19 cellular contexts compared by ENCODE assay signal in the genomic region with DNA sequence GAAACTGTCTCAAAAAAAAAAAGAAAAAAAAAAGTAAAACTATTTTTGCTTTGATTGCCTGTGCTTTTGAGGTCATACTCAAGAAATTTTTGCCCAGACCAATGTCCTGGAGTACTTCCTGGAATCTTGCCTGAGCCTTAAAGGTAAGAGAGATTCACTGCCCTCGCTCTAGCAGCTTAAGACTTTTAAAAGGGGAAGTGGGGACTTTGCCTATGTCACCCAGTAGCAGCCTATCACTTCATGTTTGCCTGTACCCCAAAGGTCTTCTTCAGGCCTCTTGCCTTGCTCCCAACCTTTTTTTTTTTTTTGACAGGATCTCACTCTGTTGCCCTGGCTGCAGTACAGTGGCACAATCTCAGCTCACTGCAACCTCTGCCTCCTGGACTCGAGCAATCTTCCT. TPM values are rescaled to one million over a fixed set of nuclear protein-coding genes. Genes with fewer than 3 reads are reported as not detected.
DNase-seq lines count a peak whose midpoint lies in the region; ATAC-seq, FAIRE-seq and TF ChIP-seq lines count a peak whose summit lies in the region.
"Had no signal": no experiment of that assay in that cellular context is flagged by ENCODE, and none has a peak within 500 bp of the region (broad histone marks: within the 10 kb centered on the region; RNA-seq: fewer than 3 reads in every experiment).

No MANE protein-coding gene starts in this region.

- no peak overlapping the region for H3K27ac Mint-ChIP-seq in T-helper 17 cell
- H3K27ac Mint-ChIP-seq: CD4-positive, CD25-positive, alpha-beta regulatory T cell; H9 had no signal

- BruUV-seq in HepG2 (replicated peaks; lab: Mats Ljungman, UMichigan) (no TSS peak), GM12878 (replicated peaks; lab: Mats Ljungman, UMichigan) (no TSS peak)

- no peaks in the 10 kb centered on the region for H3K27me3 Mint-ChIP-seq in T-helper 17 cell
- H3K27me3 Mint-ChIP-seq: CD4-positive, CD25-positive, alpha-beta regulatory T cell had no signal

- H3K9me3 ChIP-seq in HepG2 (ENCODE audit: low read length) = no peaks in the 10 kb centered on the region
- no peaks in the 10 kb centered on the region for H3K9me3 ChIP-seq in right lobe of liver
- no peaks in the 10 kb centered on the region for H3K9me3 ChIP-seq in GM12878 (replicated peaks; ENCODE audit: control insufficient read depth, insufficient read depth, low read length)
- H3K9me3 ChIP-seq in T-helper 17 cell (ENCODE audit: control insufficient read depth, low read length, poor library complexity, severe bottlenecking) = no peaks in the 10 kb centered on the region
- H3K9me3 ChIP-seq: SJSA1 had no signal

- H2AFZ ChIP-seq in HepG2 (ENCODE audit: low read length) (no peak overlapping the region), GM12878 (ENCODE audit: control insufficient read depth, low read depth, low read length) (no peak overlapping the region)

- H3K27me3 ChIP-seq in HepG2 (ENCODE audit: control insufficient read depth in 1 of 2, insufficient read depth in 2 of 2, low read length in 2 of 2) (no peaks in the 10 kb centered on the region), right lobe of liver (no peaks in the 10 kb centered on the region), GM12878 (replicated peaks in 1 of 2; ENCODE audit: control insufficient read depth in 2 of 2, insufficient read depth in 2 of 2, low read length in 1 of 2) (no peaks in the 10 kb centered on the region)
- H3K27me3 ChIP-seq: SJSA1 had no signal

- H3K4me3 ChIP-seq in HepG2 (replicated peaks in 1 of 3; ENCODE audit: insufficient read depth in 1 of 3, low read depth in 2 of 3, low read length in 3 of 3) = no peak overlapping the region
- H3K4me3 ChIP-seq in right lobe of liver = no peak overlapping the region
- H3K4me3 ChIP-seq in GM12878 = no peak overlapping the region
- H3K4me3 ChIP-seq: SJSA1 had no signal

- TF ChIP-seq CTCF in HepG2 (CRISPR knock-in tag; IDR thresholded peaks at IDR 0.05) (no peak), right lobe of liver (IDR thresholded peaks at IDR 0.05) (no peak), GM12878 (IDR thresholded peaks at IDR 0.05 in 2 of 3, conservative IDR thresholded peaks at IDR 0.05 in 1 of 3; ENCODE audit: control insufficient read depth in 2 of 3, extremely low read depth in 1 of 3, insufficient read depth in 1 of 3, low read depth in 3 of 3, low read length in 3 of 3) (no peak)

- no peak for TF ChIP-seq POLR2A in HepG2 (IDR thresholded peaks at IDR 0.05; ENCODE audit: insufficient read depth in 1 of 2, low read depth in 2 of 2, low read length in 2 of 2)
- no peak for TF ChIP-seq POLR2A in right lobe of liver (IDR thresholded peaks at IDR 0.05)
- no peak for TF ChIP-seq POLR2A in GM12878 (IDR thresholded peaks at IDR 0.05; ENCODE audit: low read depth, low read length)

- H3K79me2 ChIP-seq in HepG2 (ENCODE audit: insufficient read depth, low read length) = no peaks in the 10 kb centered on the region
- H3K79me2 ChIP-seq in GM12878 (ENCODE audit: control insufficient read depth, insufficient read depth, low read length) = no peaks in the 10 kb centered on the region

- CTCF ChIA-PET in HepG2 (lab: Yijun Ruan, JAX; ENCODE audit: low intra/inter-chr PET ratio, low total read pairs) = no interaction called here
- CTCF ChIA-PET in GM12878 (lab: Yijun Ruan, JAX) = no interaction called here

- intact Hi-C loops in HepG2 (cut with micrococcal nuclease; ENCODE audit: unreplicated experiment) (no loop called here), right lobe of liver (cut with DNase I) (no loop called here), GM12878 (cut with micrococcal nuclease; ENCODE audit: unreplicated experiment) (no loop called here)

- H3K4me2 ChIP-seq in HepG2 (ENCODE audit: low read depth, low read length) = no peak overlapping the region
- H3K4me2 ChIP-seq in GM12878 (ENCODE audit: control insufficient read depth, insufficient read depth) = no peak overlapping the region

- H3K4me3 Mint-ChIP-seq in T-helper 17 cell = no peak overlapping the region
- H3K4me3 Mint-ChIP-seq: CD4-positive, CD25-positive, alpha-beta regulatory T cell; H9 had no signal

- peaks cover 2 to 12% of the 10 kb centered on the region in 2 experiments; a peak in 4 of 5 replicates for H3K36me3 ChIP-seq in HepG2 (replicated peaks in 1 of 2; ENCODE audit: control insufficient read depth in 1 of 2, insufficient read depth in 2 of 2, low read length in 2 of 2)
- H3K36me3 ChIP-seq in right lobe of liver = peaks cover 0 to 26% (median 1%) of the 10 kb centered on the region in 4 donors
- H3K36me3 ChIP-seq in GM12878 (ENCODE audit: control insufficient read depth in 2 of 2, insufficient read depth in 2 of 2, low read length in 1 of 2) = peaks cover 8 to 11% of the 10 kb centered on the region in 2 experiments; a peak in 3 of 4 replicates

- RAD21 ChIA-PET in GM12878 (lab: Charles Lee; ENCODE audit: unreplicated experiment) = no interaction called here

- no peak for TF ChIP-seq RAD21 in HepG2 (CRISPR knock-in tag; IDR thresholded peaks at IDR 0.05)
- no peak for TF ChIP-seq RAD21 in GM12878 (IDR thresholded peaks at IDR 0.05; ENCODE audit: insufficient read depth, low read depth, low read length)

- SMC1A ChIA-PET in GM12878 (lab: Charles Lee; ENCODE audit: uncharacterized antibody, unreplicated experiment) = interaction anchor here (0.7 to 1.1 kb wide), 2 partner anchors 25 to 60 kb away, joined by 3 read pairs; no protein-coding TSS in a partner anchor

- TF ChIP-seq EP300 in HepG2 (IDR thresholded peaks at IDR 0.05; ENCODE audit: low read depth in 2 of 2, low read length in 2 of 2) (no peak), HepG2 (CRISPR knock-in tag; IDR thresholded peaks at IDR 0.05; ENCODE audit: borderline replicate concordance) (no peak), GM12878 (IDR thresholded peaks at IDR 0.05; ENCODE audit: borderline replicate concordance in 1 of 2, control insufficient read depth in 1 of 2, low read depth in 2 of 2, low read length in 2 of 2) (no peak)

- H4K20me1 ChIP-seq in HepG2 (ENCODE audit: insufficient read depth, low read length) (no peaks in the 10 kb centered on the region), GM12878 (ENCODE audit: control insufficient read depth, insufficient read depth) (no peaks in the 10 kb centered on the region)

- H3K9ac ChIP-seq in HepG2 (ENCODE audit: insufficient read depth, low read depth, low read length) (no peak overlapping the region), GM12878 (ENCODE audit: control insufficient read depth, insufficient read depth, low read length) (no peak overlapping the region)

- peaks cover 4% of the 10 kb centered on the region for H3K36me3 Mint-ChIP-seq in T-helper 17 cell (ENCODE audit: low read depth)

- H3K27ac ChIP-seq in HepG2 (ENCODE audit: extremely low read length, insufficient read depth, low read length) = no peak overlapping the region
- H3K27ac ChIP-seq in right lobe of liver = no peak overlapping the region
- H3K27ac ChIP-seq in GM12878 (ENCODE audit: control insufficient read depth, insufficient read depth) = no peak overlapping the region
- H3K27ac ChIP-seq: SJSA1 had no signal

- FAIRE-seq in HepG2 (lab: Jason Lieb, UNC) (no peak), GM12878 (lab: Jason Lieb, UNC) (no peak)
- FAIRE-seq: A204.1 had no signal

- ATAC-seq in HepG2 (no peak), right lobe of liver (no peak), GM12878 (peak; percentile 60; the same call in 2 of the 3 replicates), T-helper 17 cell (no peak)

- 67% methylated on average over 2 of the region's 2 CpGs for WGBS in HepG2 (ENCODE audit: low lambda C conversion rate)
- WGBS in right lobe of liver (ENCODE audit: insufficient coverage, low coverage, low lambda C conversion rate, missing lambda C conversion rate) = 86% methylated on average over 1 of the region's 2 CpGs
- WGBS in GM12878 (ENCODE audit: insufficient coverage, insufficient replicate concordance, low lambda C conversion rate, missing lambda C conversion rate) = 73% methylated on average over 2 of the region's 2 CpGs

- POLR2A ChIA-PET in HepG2 (lab: Yijun Ruan, JAX) = no interaction called here
- POLR2A ChIA-PET in GM12878 (lab: Charles Lee) = interaction anchor here (0.7 kb wide), 1 partner anchor 492 kb away, joined by 3 read pairs; no protein-coding TSS in a partner anchor

- H3K4me1 Mint-ChIP-seq in T-helper 17 cell = no peaks in the 10 kb centered on the region
- H3K4me1 Mint-ChIP-seq: H9 had no signal

- in situ Hi-C loops in HepG2 (cut with HindIII; ENCODE audit: extremely low pct_ligation_motif_present, low pct_unique_long_range_greater_than_20kb) (no loop called here), GM12878 (cut with MboI) (no loop called here)

- H3K4me1 ChIP-seq in HepG2 (ENCODE audit: insufficient read depth, low read length) (no peaks in the 10 kb centered on the region), right lobe of liver (no peaks in the 10 kb centered on the region), GM12878 (ENCODE audit: control insufficient read depth, insufficient read depth, low read length) (no peaks in the 10 kb centered on the region)
- H3K4me1 ChIP-seq: SJSA1 had no signal

- DNase-seq in HepG2 (ENCODE audit: low spot score) = no peak
- no peak for DNase-seq in right lobe of liver
- peak; percentile 35 for DNase-seq in NOMO-1 treated with DMSO at 0.1 percent for 48 hours (lab: John Stamatoyannopoulos, UW; ENCODE audit: unreplicated experiment)
- no peak for DNase-seq in GM12878 (ENCODE audit: low read depth, low spot score)
- no peak for DNase-seq in T-helper 17 cell
- no peak for DNase-seq in activated CD4-positive, alpha-beta T cell treated with anti-CD3 and anti-CD28 coated beads, Interleukin-2, amount 50 U/mL, for 48 hours
- no peak for DNase-seq in globus pallidus (ENCODE audit: low spot score)
- DNase-seq in stimulated activated CD4-positive, alpha-beta T cell treated with anti-CD3 and anti-CD28 coated beads, Interleukin-2, amount 100 ng/mL, for 48 hours = no peak
- DNase-seq: Calu3; CD4-positive, CD25-positive, alpha-beta regulatory T cell; DMS79; H9; NCI-H1092 treated with DMSO at 0.1 percent for 48 hours; NCI-H1694 treated with DMSO at 0.1 percent for 48 hours; NCI-H446; NCI-H748 treated with DMSO at 0.1 percent for 48 hours; T-helper 1 cell had no signal

RNA-seq across cellular contexts. Expression of a gene that starts 18.9 kb away (rescaled TPM):
- total RNA-seq in HepG2 (2016; rRNA removed; fragmentation: Illumina TruSeq; extraction: Trizol) (39.5 and 53.1 TPM in 2 replicates), right lobe of liver (10 to 100 TPM; 26.8 to 31.7 (median 29.5) TPM), GM12878 (2014; rRNA removed) (18.9 and 19.9 TPM in 2 replicates), GM12878 (2014; rRNA removed; fragmentation: Illumina TruSeq; extraction: Trizol) (30.2 and 34.0 TPM in 2 replicates), GM12878 (2021) (24.7 and 26.7 TPM in 2 replicates), T-helper 17 cell (10 to 100 TPM; 56.1 to 66.9 TPM)
- total RNA-seq in HepG2 (2016; cell fraction: cytosol; rRNA removed; fragmentation: Illumina TruSeq; extraction: Trizol; ENCODE audit: low read depth) = 3.3 and 4.6 TPM in 2 replicates
- 37.4 and 53.6 TPM in 2 replicates for total RNA-seq in HepG2 (2016; cell fraction: insoluble cytoplasmic fraction; rRNA removed; fragmentation: Illumina TruSeq; extraction: Trizol)
- 8.2 and 8.5 TPM in 2 replicates for total RNA-seq in HepG2 (2016; cell fraction: membrane; rRNA removed; fragmentation: Illumina TruSeq; extraction: Trizol)
- total RNA-seq in HepG2 (2016; cell fraction: nucleus; rRNA removed; fragmentation: Illumina TruSeq; extraction: Trizol) = 65.5 and 68.8 TPM in 2 replicates
- polyA plus RNA-seq in HepG2 (2011; rRNA removed) (13.1 and 14.4 TPM in 2 replicates), GM12878 (2011; rRNA removed) (18.8 and 25.7 TPM in 2 replicates), GM12878 (2014; fragmentation: Illumina TruSeq; extraction: Trizol) (26.3 and 27.1 TPM in 2 replicates), GM12878 (2014; fragmentation: Nextera tagmentation; extraction: Ambion mirVana) (1 to 10 TPM; 7.4 to 9.6 TPM), GM12878 (2014; rRNA removed) (13.2 and 15.9 TPM in 2 replicates), GM12878 (2016; fragmentation: Nextera tagmentation; extraction: Ambion mirVana) (10 to 100 TPM; 33.3 to 34.5 TPM)
- polyA plus RNA-seq in HepG2 (2011; cell fraction: cytosol; rRNA removed) = 6.6 and 8.2 TPM in 2 replicates
- polyA plus RNA-seq in HepG2 (2011; cell fraction: nucleus; rRNA removed) = 22.6 and 24.3 TPM in 2 replicates
- polyA plus RNA-seq in HepG2 (2012) = 17.4 and 23.8 TPM in 2 replicates
- 2.5 and 2.6 TPM in 2 replicates for polyA plus RNA-seq in HepG2 (2016; cell fraction: cytosol; fragmentation: Illumina TruSeq; extraction: Trizol; ENCODE audit: low read depth)
- polyA plus RNA-seq in HepG2 (2016; cell fraction: insoluble cytoplasmic fraction; fragmentation: Illumina TruSeq; extraction: Trizol; ENCODE audit: low read depth) = 22.2 and 23.4 TPM in 2 replicates
- polyA plus RNA-seq in HepG2 (2016; cell fraction: membrane; fragmentation: Illumina TruSeq; extraction: Trizol; ENCODE audit: low read depth) = 2.7 and 3.0 TPM in 2 replicates
- 68.3 and 79.2 TPM in 2 replicates for polyA plus RNA-seq in HepG2 (2016; cell fraction: nucleus; fragmentation: Illumina TruSeq; extraction: Trizol; ENCODE audit: insufficient read depth, low read depth)
- polyA minus RNA-seq in HepG2 (2011; rRNA and poly(A)+ RNA removed; ENCODE audit: low replicate concordance) = 10.3 and 13.1 TPM in 2 replicates
- 26.2 and 29.8 TPM in 2 replicates for polyA minus RNA-seq in HepG2 (2011; cell fraction: cytosol; rRNA and poly(A)+ RNA removed)
- 42.6 and 55.0 TPM in 2 replicates for polyA minus RNA-seq in HepG2 (2011; cell fraction: nucleus; rRNA and poly(A)+ RNA removed)
- 54.1 and 61.2 TPM in 2 replicates for total RNA-seq in GM12878 (2013; cell fraction: nucleolus; rRNA removed)
- polyA plus RNA-seq in GM12878 (2011; ENCODE audit: low read depth) = 15.8 TPM
- polyA plus RNA-seq in GM12878 (2011; cell fraction: cytosol; rRNA removed) = 10.1 and 11.1 TPM in 2 replicates
- polyA plus RNA-seq in GM12878 (2011; cell fraction: nucleus; rRNA removed) = 28.7 and 31.5 TPM in 2 replicates
- polyA plus RNA-seq in GM12878 (2012) = 20.3 and 23.3 TPM in 2 replicates
- 12.8 and 14.0 TPM in 2 replicates for polyA minus RNA-seq in GM12878 (2011; rRNA and poly(A)+ RNA removed)
- 8.7 and 15.7 TPM in 2 replicates for polyA minus RNA-seq in GM12878 (2011; cell fraction: cytosol; rRNA and poly(A)+ RNA removed)
- 12.1 and 13.5 TPM in 2 replicates for polyA minus RNA-seq in GM12878 (2011; cell fraction: nucleus; rRNA and poly(A)+ RNA removed)
